ENCODE assay signal across 21 cellular contexts in the genomic region with DNA sequence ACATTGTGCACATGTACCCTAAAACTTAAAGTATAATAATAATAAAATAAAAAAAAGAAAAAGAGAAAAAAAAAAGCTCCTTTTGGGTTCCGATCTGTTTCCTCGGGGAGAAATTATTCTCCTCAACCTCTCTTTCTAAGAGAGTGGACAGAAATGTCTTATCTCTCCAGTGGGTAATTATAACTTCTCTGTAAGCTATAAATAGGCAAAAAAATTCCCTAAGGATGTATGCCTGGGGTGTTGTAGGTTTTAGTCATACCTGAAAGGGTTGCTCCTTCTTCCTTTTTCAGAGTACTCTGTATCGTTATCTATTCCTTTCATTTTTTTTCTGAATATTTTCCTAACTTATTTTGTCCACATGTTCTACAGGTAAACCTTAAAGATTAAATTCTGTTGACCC.
DNase-seq lines count a peak whose midpoint lies in the region; ATAC-seq and TF ChIP-seq lines count a peak whose summit lies in the region.
"Had no signal": no experiment of that assay in that cellular context is flagged by ENCODE, and none has a peak within 500 bp of the region (broad histone marks: within the 10 kb centered on the region; RNA-seq: fewer than 3 reads in every experiment).

No MANE protein-coding gene starts in this region.

- TF ChIP-seq CTCF in foreskin keratinocyte (conservative IDR thresholded peaks at IDR 0.05): no peak

- no peaks in the 10 kb centered on the region for H3K27me3 ChIP-seq in foreskin keratinocyte
- H3K27me3 ChIP-seq: BE2C; BLaER1 treated with 17β-estradiol and CSF1 and Interleukin-3, amounts not matched to agents 10 nM and 100 nM had no signal

- DNase-seq in Right ventricle myocardium superior (no peak), Right ventricle myocardium inferior (ENCODE audit: missing footprints) (no peak), left ventricle myocardium superior (no peak), left cardiac atrium (no peak), foreskin keratinocyte (no peak), amniotic stem cell (lab: John Stamatoyannopoulos, UW) (no peak)
- DNase-seq: ACHN; AML-193; BE2C; CD4-positive, alpha-beta T cell; CD8-positive, alpha-beta memory T cell; DMS79; EL; GDM1; H9; HFFc6 had no signal

- H3K27ac ChIP-seq in foreskin keratinocyte: peak overlapping the region; percentile 25
- H3K27ac ChIP-seq: 22Rv1; A549; BLaER1 treated with 17β-estradiol and CSF1 and Interleukin-3, amounts not matched to agents 10 nM and 100 nM had no signal

- H3K4me1 ChIP-seq in foreskin keratinocyte: peaks cover 2% of the 10 kb centered on the region
- H3K4me1 ChIP-seq: A549, BE2C had no signal

- intact Hi-C loops in Right ventricle myocardium superior (cut with DNase I) (no loop called here), Right ventricle myocardium inferior (cut with DNase I) (no loop called here), left ventricle myocardium superior (cut with micrococcal nuclease) (no loop called here), left cardiac atrium (cut with DNase I) (no loop called here)

- ATAC-seq in Right ventricle myocardium superior (ENCODE audit: poor library complexity) (peak; percentile 63), Right ventricle myocardium inferior (no peak), left ventricle myocardium superior (peak; percentile 73), left cardiac atrium (no peak), foreskin keratinocyte (no peak)
- ATAC-seq: A549, GM12878, GM23338 had no signal

Comparison
In these comparisons a context has a peak if more than half of its experiments do, and no peak if none do; other contexts are left out.
1. ATAC-seq: peak in Right ventricle myocardium superior (single experiment) and left ventricle myocardium superior (single experiment); none in Right ventricle myocardium inferior (single experiment), left cardiac atrium (0 of 2) and foreskin keratinocyte (single experiment).